Comparison of ENCODE assay signal across 15 cellular contexts in genomic region chr5:17910318-17910717, GRCh38.
A peak's percentile ranks its signal among the peaks of the same experiment; 100 is the strongest.
DNase-seq lines count a peak whose midpoint lies in the region; ATAC-seq and TF ChIP-seq lines count a peak whose summit lies in the region.
"Had no signal": no experiment of that assay in that cellular context is flagged by ENCODE, and none has a peak within 500 bp of the region (broad histone marks: within the 10 kb centered on the region; RNA-seq: fewer than 3 reads in every experiment).

No MANE protein-coding gene starts in this region.

- no peaks in the 10 kb centered on the region for H4K20me1 ChIP-seq in IMR-90 (ENCODE audit: insufficient read depth, low read length)
- no peaks in the 10 kb centered on the region for H4K20me1 ChIP-seq in SK-N-SH (ENCODE audit: insufficient read depth)

- CTCF ChIA-PET in IMR-90 (lab: Yijun Ruan, JAX) (no interaction called here), SK-N-SH (lab: Yijun Ruan, JAX) (interaction anchor here (0.6 kb wide), 1 partner anchor 634 kb away, joined by 3 read pairs; no protein-coding TSS in a partner anchor)

- H4K8ac ChIP-seq in IMR-90 (ENCODE audit: low read depth in 2 of 2, low read length in 2 of 2) = no peak overlapping the region

- H3K9me2 ChIP-seq in SK-N-SH = no peaks in the 10 kb centered on the region

- TF ChIP-seq EP300 in SK-N-SH (IDR thresholded peaks at IDR 0.05; ENCODE audit: borderline replicate concordance in 1 of 2, low read depth in 1 of 2, low read length in 1 of 2) = no peak

- intact Hi-C loops in IMR-90 (cut with micrococcal nuclease) = no loop called here

- no peak overlapping the region for H3K14ac ChIP-seq in IMR-90 (replicated peaks; ENCODE audit: low read depth, low read length)

- in situ Hi-C loops in IMR-90 (cut with MboI; ENCODE audit: low sequenced_read_pairs) = no loop called here

- H3K4me3 ChIP-seq in IMR-90 (ENCODE audit: insufficient read depth, low read depth, low read length) = no peak overlapping the region
- H3K4me3 ChIP-seq in adipocyte (ENCODE audit: low read length) = no peak overlapping the region
- no peak overlapping the region for H3K4me3 ChIP-seq in SK-N-SH (ENCODE audit: low read depth in 2 of 2, low read length in 1 of 2)
- H3K4me3 ChIP-seq: dorsolateral prefrontal cortex, hepatocyte had no signal

- H3K4ac ChIP-seq in IMR-90 (ENCODE audit: low read depth, low read length) = no peak overlapping the region

- H3K23ac ChIP-seq in IMR-90 (ENCODE audit: low read depth, low read length) = no peak overlapping the region

- no peak overlapping the region for H4K5ac ChIP-seq in IMR-90 (ENCODE audit: low read depth, low read length)

- H2BK5ac ChIP-seq in IMR-90 (ENCODE audit: low read depth, low read length, poor library complexity, severe bottlenecking) = no peak overlapping the region

- H3K4me1 ChIP-seq in IMR-90 (ENCODE audit: control insufficient read depth, insufficient read depth, low read length) = no peaks in the 10 kb centered on the region
- H3K4me1 ChIP-seq in adipocyte (ENCODE audit: control insufficient read depth, insufficient read depth, low read length) = peaks cover 4% of the 10 kb centered on the region
- no peaks in the 10 kb centered on the region for H3K4me1 ChIP-seq in SK-N-SH (ENCODE audit: control insufficient read depth in 1 of 2, insufficient read depth in 2 of 2, low read depth in 1 of 2, low read length in 1 of 2)

- H2BK20ac ChIP-seq in IMR-90 (ENCODE audit: low read depth, low read length) = no peak overlapping the region

- no peak overlapping the region for H3K56ac ChIP-seq in IMR-90 (ENCODE audit: extremely low read depth, insufficient read depth, low read length)

- H3K9ac ChIP-seq in IMR-90 (ENCODE audit: low read depth, low read length) (no peak overlapping the region), adipocyte (ENCODE audit: low read length) (no peak overlapping the region), SK-N-SH (no peak overlapping the region)

- no peaks in the 10 kb centered on the region for H3K79me2 ChIP-seq in SK-N-SH (ENCODE audit: insufficient read depth)
- H3K79me2 ChIP-seq: hepatocyte had no signal

- TF ChIP-seq RAD21 in IMR-90 (IDR thresholded peaks at IDR 0.05; ENCODE audit: low read length) (no peak), SK-N-SH (IDR thresholded peaks at IDR 0.05; ENCODE audit: low read length) (no peak)

- H3K36me3 ChIP-seq in IMR-90 (ENCODE audit: control insufficient read depth, insufficient read depth, low read length) = no peaks in the 10 kb centered on the region
- no peaks in the 10 kb centered on the region for H3K36me3 ChIP-seq in adipocyte (ENCODE audit: control insufficient read depth, insufficient read depth, low read length, severe bottlenecking)
- H3K36me3 ChIP-seq in SK-N-SH (replicated peaks in 1 of 2; ENCODE audit: control insufficient read depth in 1 of 2, insufficient read depth in 2 of 2, low read length in 1 of 2) = no peaks in the 10 kb centered on the region

- H3K27me3 ChIP-seq in IMR-90 (ENCODE audit: control insufficient read depth, insufficient read depth, low read length) (no peaks in the 10 kb centered on the region), adipocyte (replicated peaks; ENCODE audit: control insufficient read depth, insufficient read depth, low read length) (no peaks in the 10 kb centered on the region), SK-N-SH (ENCODE audit: insufficient read depth) (no peaks in the 10 kb centered on the region)
- H3K27me3 ChIP-seq: dorsolateral prefrontal cortex, hepatocyte had no signal

- no peaks in the 10 kb centered on the region for H3K79me1 ChIP-seq in IMR-90 (ENCODE audit: low read depth in 1 of 2, low read length in 2 of 2)

- DNase-seq in IMR-90 = peak; percentile 20
- DNase-seq in adipocyte (ENCODE audit: low read depth) = peak; percentile 83
- DNase-seq in omental fat pad (ENCODE audit: low spot score) = no peak
- no peak for DNase-seq in activated naive CD4-positive, alpha-beta T cell treated with Interleukin-2 at 50 U/mL for 16 hours
- DNase-seq in mesothelial cell of epicardium (ENCODE audit: low spot score in 2 of 2, unreplicated experiment in 2 of 2) = no peak
- DNase-seq in NCI-H526 treated with DMSO at 0.1 percent for 48 hours (lab: John Stamatoyannopoulos, UW) = no peak
- no peak for DNase-seq in SK-N-SH
- DNase-seq: activated naive CD8-positive, alpha-beta T cell treated with anti-CD3 and anti-CD28 coated beads, Interleukin-2, amount 10 ng/mL, durations not matched to agents 7 days and 5 days; dorsolateral prefrontal cortex; NCI-H1417; stimulated activated CD4-positive, alpha-beta T cell treated with anti-CD3 and anti-CD28 coated beads, Interleukin-2, amount 100 ng/mL, for 48 hours had no signal

- H2AK9ac ChIP-seq in IMR-90 (replicated peaks; ENCODE audit: low read depth, low read length, poor library complexity) = no peak overlapping the region

- no peaks in the 10 kb centered on the region for H3F3A ChIP-seq in SK-N-SH (replicated peaks; ENCODE audit: insufficient read depth)

- no peak overlapping the region for H2BK120ac ChIP-seq in IMR-90 (ENCODE audit: low read depth, low read length)

- no peaks in the 10 kb centered on the region for H3K9me3 ChIP-seq in IMR-90 (ENCODE audit: control insufficient read depth, insufficient read depth, low read length)
- no peaks in the 10 kb centered on the region for H3K9me3 ChIP-seq in adipocyte (ENCODE audit: control insufficient read depth, low read length)
- H3K9me3 ChIP-seq in SK-N-SH = no peaks in the 10 kb centered on the region

- H2AFZ ChIP-seq in IMR-90 (replicated peaks; ENCODE audit: low read length, poor library complexity) (no peak overlapping the region), SK-N-SH (ENCODE audit: low read depth) (no peak overlapping the region)
- H2AFZ ChIP-seq: hepatocyte had no signal

- H3K27me3 Mint-ChIP-seq in mesothelial cell of epicardium (ENCODE audit: low read depth) = peaks cover 7% of the 10 kb centered on the region
- H3K27me3 Mint-ChIP-seq: activated naive CD8-positive, alpha-beta T cell treated with anti-CD3 and anti-CD28 coated beads, Interleukin-2, amount 10 ng/mL, durations not matched to agents 7 days and 5 days; stimulated activated naive CD8-positive, alpha-beta T cell treated with anti-CD3 and anti-CD28 coated beads, Interleukin-15, Interleukin-2, amounts not matched to agents 100 ng/mL and 50 ng/mL, for 24 hours had no signal

- no peak for TF ChIP-seq POLR2A in IMR-90 (IDR thresholded peaks at IDR 0.05; ENCODE audit: low read depth, low read length)

- no peak for TF ChIP-seq CTCF in IMR-90 (conservative IDR thresholded peaks at IDR 0.05; ENCODE audit: low read depth, low read length)
- TF ChIP-seq CTCF in omental fat pad (IDR thresholded peaks at IDR 0.05) = no peak
- TF ChIP-seq CTCF in mesothelial cell of epicardium (IDR thresholded peaks at IDR 0.05; ENCODE audit: unreplicated experiment) = no peak
- no peak for TF ChIP-seq CTCF in SK-N-SH (IDR thresholded peaks at IDR 0.05)

- dilution Hi-C loops in IMR-90 (cut with HindIII; ENCODE audit: low sequenced_read_pairs, unreplicated experiment) = no loop called here

- no peaks in the 10 kb centered on the region for H3K4me1 Mint-ChIP-seq in mesothelial cell of epicardium
- H3K4me1 Mint-ChIP-seq: activated naive CD8-positive, alpha-beta T cell treated with anti-CD3 and anti-CD28 coated beads, Interleukin-2, amount 10 ng/mL, durations not matched to agents 7 days and 5 days had no signal

- peaks cover 4% of the 10 kb centered on the region for H3K9me3 Mint-ChIP-seq in mesothelial cell of epicardium
- H3K9me3 Mint-ChIP-seq: stimulated activated naive CD8-positive, alpha-beta T cell treated with anti-CD3 and anti-CD28 coated beads, Interleukin-15, Interleukin-2, amounts not matched to agents 100 ng/mL and 50 ng/mL, for 24 hours had no signal

- no TSS peak for BruUV-seq in IMR-90 (replicated peaks; lab: Mats Ljungman, UMichigan)

- H2AK5ac ChIP-seq in IMR-90 (ENCODE audit: low read depth, low read length) = no peak overlapping the region

- H3K27ac Mint-ChIP-seq in mesothelial cell of epicardium = no peak overlapping the region
- H3K27ac Mint-ChIP-seq: activated naive CD8-positive, alpha-beta T cell treated with anti-CD3 and anti-CD28 coated beads, Interleukin-2, amount 10 ng/mL, durations not matched to agents 7 days and 5 days; stimulated activated naive CD8-positive, alpha-beta T cell treated with anti-CD3 and anti-CD28 coated beads, Interleukin-15, Interleukin-2, amounts not matched to agents 100 ng/mL and 50 ng/mL, for 24 hours had no signal

- no peaks in the 10 kb centered on the region for H3K9me1 ChIP-seq in IMR-90 (ENCODE audit: insufficient read depth, low read length)

- H3K4me2 ChIP-seq in IMR-90 (ENCODE audit: low read depth, low read length) (no peak overlapping the region), SK-N-SH (no peak overlapping the region)
- H3K4me2 ChIP-seq: hepatocyte had no signal

- H3K18ac ChIP-seq in IMR-90 (ENCODE audit: low read depth, low read length) = no peak overlapping the region

- peak; percentile 56 for ATAC-seq in GM21423 (IDR thresholded peaks at IDR 0.05; ENCODE audit: unreplicated experiment)
- peak; percentile 11; the same call in 1 of the 2 replicates for ATAC-seq in IMR-90 (ENCODE audit: low read depth)
- ATAC-seq in omental fat pad (ENCODE audit: low FRiP score) = peak; percentile 78

- H3K27ac ChIP-seq in IMR-90 (ENCODE audit: insufficient read depth, low read length) (no peak overlapping the region), SK-N-SH (ENCODE audit: low read depth in 2 of 2, low read length in 1 of 2) (no peak overlapping the region)
- H3K27ac ChIP-seq: C4-2B, dorsolateral prefrontal cortex, hepatocyte had no signal

- POLR2A ChIA-PET in IMR-90 (lab: Charles Lee; ENCODE audit: unreplicated experiment) (no interaction called here), SK-N-SH (lab: Yijun Ruan, JAX) (no interaction called here)

- H3K4me3 Mint-ChIP-seq in mesothelial cell of epicardium = no peak overlapping the region
- H3K4me3 Mint-ChIP-seq: activated naive CD8-positive, alpha-beta T cell treated with anti-CD3 and anti-CD28 coated beads, Interleukin-2, amount 10 ng/mL, durations not matched to agents 7 days and 5 days; stimulated activated naive CD8-positive, alpha-beta T cell treated with anti-CD3 and anti-CD28 coated beads, Interleukin-15, Interleukin-2, amounts not matched to agents 100 ng/mL and 50 ng/mL, for 24 hours had no signal

- H3K36me3 Mint-ChIP-seq in mesothelial cell of epicardium = no peaks in the 10 kb centered on the region
- H3K36me3 Mint-ChIP-seq: activated naive CD8-positive, alpha-beta T cell treated with anti-CD3 and anti-CD28 coated beads, Interleukin-2, amount 10 ng/mL, durations not matched to agents 7 days and 5 days had no signal

- no peak overlapping the region for H4K91ac ChIP-seq in IMR-90 (ENCODE audit: insufficient read depth, low read depth, low read length)

- H2BK15ac ChIP-seq in IMR-90 (ENCODE audit: low read depth, low read length) = no peak overlapping the region

TF ChIP-seq in IMR-90, 13 proteins besides CTCF, POLR2A, EP300 and RAD21 (continues in another document):
- TF ChIP-seq CHD1 (IDR thresholded peaks at IDR 0.05; ENCODE audit: low read depth, low read length) (no peak), BHLHE40 (IDR thresholded peaks at IDR 0.05; ENCODE audit: low read depth, low read length) (no peak)

TF ChIP-seq in SK-N-SH, 30 proteins besides CTCF, POLR2A, EP300 and RAD21 (continues in another document):
- TF ChIP-seq RXRA (IDR thresholded peaks at IDR 0.05; ENCODE audit: borderline replicate concordance, low read depth) (no peak), GABPA (IDR thresholded peaks at IDR 0.05; ENCODE audit: low read depth) (no peak), SIN3A (IDR thresholded peaks at IDR 0.05; ENCODE audit: borderline replicate concordance, low read depth, low read length) (no peak)

Comparison
In these comparisons a context has a peak if more than half of its experiments do, and no peak if none do; other contexts are left out.
1. ATAC-seq: peak in every context shown above with its lines; median percentile 78 in omental fat pad; 56 in GM21423; 11 in IMR-90.
2. DNase-seq: peak in IMR-90 (single experiment) and adipocyte (single experiment); none in omental fat pad (single experiment), activated naive CD4-positive, alpha-beta T cell treated with Interleukin-2 at 50 U/mL for 16 hours (single experiment), mesothelial cell of epicardium (0 of 2), NCI-H526 treated with DMSO at 0.1 percent for 48 hours (single experiment) and SK-N-SH (single experiment).